In genomic region chr9:135023389-135023788, GRCh38 we compare ENCODE assay signal across 16 cellular contexts.
DNase-seq lines count a peak whose midpoint lies in the region; ATAC-seq, FAIRE-seq and TF ChIP-seq lines count a peak whose summit lies in the region.
"Had no signal": no experiment of that assay in that cellular context is flagged by ENCODE, and none has a peak within 500 bp of the region (broad histone marks: within the 10 kb centered on the region; RNA-seq: fewer than 3 reads in every experiment).

No MANE protein-coding gene starts in this region.

- no peak overlapping the region for H2BK12ac ChIP-seq in trophoblast cell (ENCODE audit: low read length)

- H2AFZ ChIP-seq in trophoblast cell (ENCODE audit: insufficient read depth, low read length, poor library complexity) = no peak overlapping the region

- H3K79me1 ChIP-seq in trophoblast cell (ENCODE audit: low read length) = peaks cover 3% of the 10 kb centered on the region

- no peak for ATAC-seq in GM18505 (IDR thresholded peaks at IDR 0.05; ENCODE audit: unreplicated experiment)
- ATAC-seq: left colon, natural killer cell had no signal

- H3K14ac ChIP-seq in trophoblast cell (ENCODE audit: low read length) = no peak overlapping the region

- TF ChIP-seq CTCF in epithelial cell of esophagus (IDR thresholded peaks at IDR 0.05; ENCODE audit: insufficient read depth, low read depth, low read length, missing control alignments) = no peak

- H3K4me2 ChIP-seq in trophoblast cell (ENCODE audit: low read length) = no peak overlapping the region

- WGBS in trophoblast cell (ENCODE audit: extremely low coverage, insufficient coverage, insufficient read length) = no CpG with 5 or more reads among the region's 5 CpGs
- WGBS in small intestine, 3 donors = 36 to 56% (median 41%) methylated on average over 5 of the region's 5 CpGs

- TF ChIP-seq POLR2A in H54 (IDR thresholded peaks at IDR 0.05; ENCODE audit: low read depth, low read length) (no peak), GM18505 (IDR thresholded peaks at IDR 0.05; ENCODE audit: borderline replicate concordance, extremely low read depth, insufficient read depth, insufficient read length) (no peak)

- H3K4me3 ChIP-seq in epithelial cell of esophagus (ENCODE audit: low read length) = no peak overlapping the region
- no peak overlapping the region for H3K4me3 ChIP-seq in trophoblast cell (ENCODE audit: low read depth, low read length)
- H3K4me3 ChIP-seq in small intestine (ENCODE audit: low read depth in 1 of 2, low read length in 2 of 2) = no peak overlapping the region
- H3K4me3 ChIP-seq: heart right ventricle, tibial nerve had no signal

- no peak overlapping the region for H4K12ac ChIP-seq in trophoblast cell (ENCODE audit: low read depth, low read length)

- no peak overlapping the region for H2BK120ac ChIP-seq in trophoblast cell (ENCODE audit: insufficient read depth, low read length, poor library complexity)

- no peak overlapping the region for H3K4ac ChIP-seq in trophoblast cell (ENCODE audit: low read depth, low read length)

- FAIRE-seq in H54 (lab: Jason Lieb, UNC) (peak; percentile 88), small intestine (lab: Jason Lieb, UNC) (no peak)

- no peak overlapping the region for H4K91ac ChIP-seq in trophoblast cell (ENCODE audit: low read depth, low read length)

- no peak overlapping the region for H4K8ac ChIP-seq in trophoblast cell (ENCODE audit: low read depth, low read length)

- no peak overlapping the region for H3K27ac ChIP-seq in trophoblast cell (ENCODE audit: low read depth, low read length)
- H3K27ac ChIP-seq in small intestine (ENCODE audit: low read depth in 1 of 2, low read length in 1 of 2) = no peak overlapping the region
- H3K27ac ChIP-seq: heart right ventricle, tibial nerve had no signal

- no peak overlapping the region for H3K23ac ChIP-seq in trophoblast cell (ENCODE audit: low read length)

- H3K9me3 ChIP-seq in trophoblast cell (ENCODE audit: insufficient read depth, low read depth, low read length) (peaks cover under 1% of the 10 kb centered on the region), small intestine (ENCODE audit: control insufficient read depth, low read depth) (no peaks in the 10 kb centered on the region)
- H3K9me3 ChIP-seq: heart right ventricle had no signal

- no peaks in the 10 kb centered on the region for H3K79me2 ChIP-seq in trophoblast cell (ENCODE audit: control insufficient read depth, insufficient read depth, low read length, poor library complexity)

- H3K4me1 ChIP-seq in trophoblast cell (ENCODE audit: control insufficient read depth in 1 of 2, insufficient read depth in 2 of 2, low read length in 2 of 2) (peaks cover 10 to 14% of the 10 kb centered on the region in 2 experiments), small intestine (ENCODE audit: control insufficient read depth in 2 of 2, insufficient read depth in 1 of 2, low read depth in 1 of 2, low read length in 1 of 2) (no peaks in the 10 kb centered on the region)
- H3K4me1 ChIP-seq: tibial nerve had no signal

- H3K9ac ChIP-seq in trophoblast cell (ENCODE audit: low read length) = no peak overlapping the region

- no peak overlapping the region for H2AK5ac ChIP-seq in trophoblast cell (ENCODE audit: low read length)

- H3K27me3 ChIP-seq in trophoblast cell (ENCODE audit: insufficient read depth, low read length) (no peaks in the 10 kb centered on the region), small intestine (ENCODE audit: control insufficient read depth in 2 of 2, insufficient read depth in 2 of 2, low read length in 2 of 2) (no peaks in the 10 kb centered on the region)
- H3K27me3 ChIP-seq: tibial nerve had no signal

- DNase-seq in H54 (ENCODE audit: insufficient read length, low spot score) (peak; percentile 90), RPMI8226 (peak; percentile 44), epithelial cell of esophagus (ENCODE audit: low read depth) (peak; percentile 53), trophoblast cell (peak; percentile 2 to 20), small intestine (no peak), HCEC 1CT (no peak)
- DNase-seq in activated CD4-positive, alpha-beta T cell treated with anti-CD3 and anti-CD28 coated beads for 48 hours = no peak
- DNase-seq: cerebellar nuclear complex; GDM1; heart right ventricle; left colon; natural killer cell; NCI-H1417; stimulated activated CD4-positive, alpha-beta T cell treated with anti-CD3 and anti-CD28 coated beads, Interleukin-1b, Interleukin-23, amount 100 ng/mL, for 48 hours had no signal

- H3K36me3 ChIP-seq in trophoblast cell (ENCODE audit: control insufficient read depth in 1 of 2, insufficient read depth in 2 of 2, low read length in 2 of 2) (no peaks in the 10 kb centered on the region), small intestine (ENCODE audit: control insufficient read depth in 2 of 2, insufficient read depth in 2 of 2, low read length in 2 of 2) (no peaks in the 10 kb centered on the region)
- H3K36me3 ChIP-seq: heart right ventricle, tibial nerve had no signal

- H2BK5ac ChIP-seq in trophoblast cell (ENCODE audit: low read depth, low read length, poor library complexity) = no peak overlapping the region

- H3K18ac ChIP-seq in trophoblast cell (ENCODE audit: low read length) = no peak overlapping the region

Comparison
In these comparisons a context has a peak if more than half of its experiments do, and no peak if none do; other contexts are left out.
1. DNase-seq: peak in H54 (single experiment), RPMI8226 (single experiment), epithelial cell of esophagus (single experiment) and trophoblast cell (2 of 2); none in small intestine (single experiment), activated CD4-positive, alpha-beta T cell treated with anti-CD3 and anti-CD28 coated beads for 48 hours (single experiment) and HCEC 1CT (single experiment).